In the genomic region with DNA sequence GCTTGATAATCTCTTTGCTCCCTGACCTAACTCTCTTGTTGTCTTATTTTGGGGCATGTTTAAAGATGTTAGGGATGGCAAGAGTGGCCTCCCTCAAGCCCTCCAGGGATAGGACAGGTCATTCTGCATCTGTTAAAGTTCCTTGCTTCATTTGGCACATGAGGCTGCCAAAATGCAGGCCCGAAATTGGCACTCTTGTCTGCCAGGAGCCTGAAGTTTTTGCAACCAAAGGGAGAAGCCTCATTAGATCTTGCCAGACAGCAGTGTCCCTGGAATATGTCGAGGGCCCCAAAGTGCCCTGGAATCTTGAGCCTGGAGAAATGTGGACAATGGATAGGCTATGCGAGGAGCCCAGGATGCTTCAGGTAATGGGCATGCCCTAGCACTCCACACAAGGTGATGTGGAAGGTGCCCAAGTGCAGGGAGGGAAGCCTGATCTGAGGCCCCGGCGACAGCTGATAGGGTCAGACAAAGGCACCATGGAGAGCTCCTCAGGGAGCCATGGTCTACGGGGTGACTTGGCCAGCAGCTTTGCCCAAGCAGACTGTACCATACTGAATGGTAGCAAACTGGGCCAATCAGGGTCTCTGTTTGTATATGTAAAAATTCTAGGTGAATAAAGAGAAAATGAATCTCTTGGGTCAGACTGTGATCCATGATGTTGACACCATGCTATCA, we compare ENCODE assay signal across 23 cellular contexts.
"Had no signal": no experiment of that assay in that cellular context is flagged by ENCODE, and none has a peak within 500 bp of the region (broad histone marks: within the 10 kb centered on the region; RNA-seq: fewer than 3 reads in every experiment).

No MANE protein-coding gene starts in this region.

- H3K27me3 Mint-ChIP-seq: activated naive CD8-positive, alpha-beta T cell treated with anti-CD3 and anti-CD28 coated beads for 36 hours had no signal

- H3K27ac ChIP-seq: cardiac muscle cell, suprapubic skin, vagina had no signal

- H3K4me3 ChIP-seq: cardiac muscle cell, suprapubic skin, transverse colon, vagina had no signal

- H3K27ac Mint-ChIP-seq: activated B cell treated with CpG ODN at 0.5 μM for 24 hours; activated CD8-positive, alpha-beta T cell treated with anti-CD3 and anti-CD28 coated beads for 36 hours; activated naive CD8-positive, alpha-beta T cell treated with anti-CD3 and anti-CD28 coated beads for 36 hours; activated T-helper 17 cell treated with anti-CD3 and anti-CD28 coated beads, Interleukin-2, amount 50 U/mL, for 72 hours; mesothelial cell of epicardium; nephron had no signal

- H3K9me3 ChIP-seq: suprapubic skin, transverse colon, vagina had no signal

- H3K27me3 ChIP-seq: cardiac muscle cell, transverse colon, vagina had no signal

- H3K36me3 Mint-ChIP-seq: activated naive CD8-positive, alpha-beta T cell treated with anti-CD3 and anti-CD28 coated beads for 36 hours; mesothelial cell of epicardium had no signal

- H3K36me3 ChIP-seq: cardiac muscle cell, suprapubic skin, transverse colon, vagina had no signal

- H3K4me1 Mint-ChIP-seq: activated B cell treated with CpG ODN at 0.5 μM for 24 hours; activated naive CD8-positive, alpha-beta T cell treated with anti-CD3 and anti-CD28 coated beads for 36 hours; activated T-helper 17 cell treated with anti-CD3 and anti-CD28 coated beads, Interleukin-2, amount 50 U/mL, for 72 hours; mesothelial cell of epicardium; nephron had no signal

- DNase-seq: activated B cell treated with CpG ODN at 0.5 μM for 24 hours; activated CD4-positive, alpha-beta T cell treated with anti-CD3 and anti-CD28 coated beads for 4 hours; activated CD8-positive, alpha-beta T cell treated with anti-CD3 and anti-CD28 coated beads for 36 hours; activated naive CD4-positive, alpha-beta T cell; activated naive CD8-positive, alpha-beta T cell treated with anti-CD3 and anti-CD28 coated beads for 36 hours; activated T-cell treated with anti-CD3 and anti-CD28 coated beads, Interleukin-2, amount 50 U/mL, for 1 hour; amniotic stem cell; dermis blood vessel endothelial cell; effector memory CD4-positive, alpha-beta T cell; foreskin fibroblast; nucleus accumbens; retina; stimulated activated CD4-positive, alpha-beta T cell treated with anti-CD3 and anti-CD28 coated beads, Interleukin-2, amount 100 ng/mL, for 24 hours; stimulated activated naive CD8-positive, alpha-beta T cell treated with anti-CD3 and anti-CD28 coated beads, Interleukin-15, Interleukin-2, amounts not matched to agents 100 U/mL and 50 U/mL, for 24 hours; transverse colon had no signal

- FAIRE-seq: keratinocyte had no signal

- H3K4me1 ChIP-seq: suprapubic skin, transverse colon, vagina had no signal

- ATAC-seq: activated CD8-positive, alpha-beta T cell treated with anti-CD3 and anti-CD28 coated beads for 36 hours; activated T-helper 17 cell treated with anti-CD3 and anti-CD28 coated beads, Interleukin-2, amount 50 U/mL, for 72 hours; left lobe of liver; stimulated activated naive CD8-positive, alpha-beta T cell treated with anti-CD3 and anti-CD28 coated beads, Interleukin-15, Interleukin-2, amounts not matched to agents 100 U/mL and 50 U/mL, for 24 hours had no signal

- H3K9me3 Mint-ChIP-seq: activated B cell treated with CpG ODN at 0.5 μM for 24 hours; activated CD8-positive, alpha-beta T cell treated with anti-CD3 and anti-CD28 coated beads for 36 hours; activated naive CD8-positive, alpha-beta T cell treated with anti-CD3 and anti-CD28 coated beads for 36 hours; activated T-helper 17 cell treated with anti-CD3 and anti-CD28 coated beads, Interleukin-2, amount 50 U/mL, for 72 hours; mesothelial cell of epicardium had no signal

- H3K4me3 Mint-ChIP-seq: activated B cell treated with CpG ODN at 0.5 μM for 24 hours; activated CD8-positive, alpha-beta T cell treated with anti-CD3 and anti-CD28 coated beads for 36 hours; activated naive CD8-positive, alpha-beta T cell treated with anti-CD3 and anti-CD28 coated beads for 36 hours; activated T-helper 17 cell treated with anti-CD3 and anti-CD28 coated beads, Interleukin-2, amount 50 U/mL, for 72 hours; mesothelial cell of epicardium; nephron had no signal
